Comparison of ENCODE assay signal across 32 cellular contexts in genomic region chr3:172446198-172446597, GRCh38. TPM values are rescaled to one million over a fixed set of nuclear protein-coding genes. Genes with fewer than 3 reads are reported as not detected.
"Had no signal": no experiment of that assay in that cellular context is flagged by ENCODE, and none has a peak within 500 bp of the region (broad histone marks: within the 10 kb centered on the region; RNA-seq: fewer than 3 reads in every experiment).

No MANE protein-coding gene starts in this region.

- DNase-seq: activated B cell treated with CpG ODN at 0.5 μM for 24 hours; activated CD4-positive, alpha-beta memory T cell treated with anti-CD3 and anti-CD28 coated beads for 36 hours; activated CD4-positive, alpha-beta T cell treated with anti-CD3 and anti-CD28 coated beads for 4 hours; activated CD4-positive, alpha-beta T cell treated with anti-CD3 and anti-CD28 coated beads, Interleukin-2, amount 10 ng/mL, durations not matched to agents 24 days and 14 days; activated CD4-positive, alpha-beta T cell treated with anti-CD3 and anti-CD28 coated beads, Interleukin-2, amount 50 U/mL, for 1 hour; activated CD4-positive, alpha-beta T cell treated with anti-CD3 and anti-CD28 coated beads, Interleukin-2, amount 50 U/mL, for 4 hours; activated CD4-positive, CD25-positive, alpha-beta regulatory T cell treated with anti-CD3 and anti-CD28 coated beads, Interleukin-2, amount 50 U/mL, for 72 hours; activated CD8-positive, alpha-beta memory T cell treated with anti-CD3 and anti-CD28 coated beads, Interleukin-2, amount 50 U/mL, for 4 hours; activated CD8-positive, alpha-beta T cell treated with anti-CD3 and anti-CD28 coated beads for 36 hours; activated effector memory CD4-positive, alpha-beta T cell treated with Interleukin-2 at 50 U/mL for 16 hours; activated gamma-delta T cell; activated naive CD4-positive, alpha-beta T cell treated with anti-CD3 and anti-CD28 coated beads, Interleukin-2, amount 10 ng/mL, durations not matched to agents 7 days and 5 days; activated naive CD4-positive, alpha-beta T cell treated with Interleukin-2 at 50 U/mL for 16 hours; activated naive CD8-positive, alpha-beta T cell treated with anti-CD3 and anti-CD28 coated beads, Interleukin-2, amount 10 ng/mL, durations not matched to agents 7 days and 5 days; activated naive CD8-positive, alpha-beta T cell treated with anti-CD3 and anti-CD28 coated beads, Interleukin-2, amount 50 U/mL, for 24 hours; activated T-cell treated with anti-CD3 and anti-CD28 coated beads for 4 hours; activated T-cell treated with anti-CD3 and anti-CD28 coated beads, Interleukin-2, amount 50 U/mL, for 1 hour; activated T-cell treated with anti-CD3 and anti-CD28 coated beads, Interleukin-2, amount 50 U/mL, for 4 hours; amygdala; anterior cingulate cortex; caudate nucleus; cerebellar nuclear complex; T-helper 1 cell; T-helper 2 cell; T-helper 9 cell had no signal

- H3K4me3 ChIP-seq: ascending aorta, cardiac muscle cell had no signal

- H3K4me1 ChIP-seq: ascending aorta had no signal

- H3K36me3 ChIP-seq: ascending aorta, cardiac muscle cell had no signal

- H3K9me3 ChIP-seq: ascending aorta had no signal

- H3K27ac ChIP-seq: ascending aorta, cardiac muscle cell, VCaP had no signal

- ATAC-seq: activated CD8-positive, alpha-beta T cell treated with anti-CD3 and anti-CD28 coated beads for 36 hours; activated naive CD8-positive, alpha-beta T cell treated with anti-CD3 and anti-CD28 coated beads, Interleukin-2, amount 50 U/mL, for 24 hours; activated T-cell treated with anti-CD3 and anti-CD28 coated beads, Interleukin-2, amount 50 U/mL, for 4 hours had no signal

RNA-seq across cellular contexts. Expression of gene GHSR, which starts 2.1 kb away (rescaled TPM):
- total RNA-seq: activated B cell treated with CpG ODN at 0.5 μM for 24 hours; activated CD4-positive, alpha-beta memory T cell treated with anti-CD3 and anti-CD28 coated beads for 36 hours; activated CD4-positive, alpha-beta T cell treated with anti-CD3 and anti-CD28 coated beads, Interleukin-2, amount 10 ng/mL, durations not matched to agents 24 days and 14 days; activated CD8-positive, alpha-beta memory T cell treated with anti-CD3 and anti-CD28 coated beads for 36 hours; activated CD8-positive, alpha-beta T cell treated with anti-CD3 and anti-CD28 coated beads for 36 hours; activated naive CD8-positive, alpha-beta T cell treated with anti-CD3 and anti-CD28 coated beads, Interleukin-2, amount 10 ng/mL, durations not matched to agents 7 days and 5 days; activated T-cell treated with anti-CD3 and anti-CD28 coated beads, Interleukin-2, amount 50 U/mL, for 4 hours; activated T-helper 2 cell treated with anti-CD3 and anti-CD28 coated beads, Interferon-gamma antibody, Interleukin-2, Interleukin-4, amounts not matched to agents 10 μg/mL and 5 μg/mL and 100 μg/mL, durations not matched to agents 14 hours and 24 hours and 36 hours; ascending aorta; bronchial epithelial cell; cardiac muscle cell; chondrocyte had no signal
